Comparison of ENCODE assay signal across 18 cellular contexts in genomic region chr15:88981244-88982215, GRCh38.
DNase-seq lines count a peak whose midpoint lies in the region; ATAC-seq, FAIRE-seq and TF ChIP-seq lines count a peak whose summit lies in the region.
"Had no signal": no experiment of that assay in that cellular context is flagged by ENCODE, and none has a peak within 500 bp of the region (broad histone marks: within the 10 kb centered on the region; RNA-seq: fewer than 3 reads in every experiment).

No MANE protein-coding gene starts in this region.

- H3K27me3 ChIP-seq in gastrocnemius medialis (no peaks in the 10 kb centered on the region), transverse colon (no peaks in the 10 kb centered on the region)
- H3K27me3 ChIP-seq: suprapubic skin had no signal

- H3K36me3 ChIP-seq in gastrocnemius medialis (no peaks in the 10 kb centered on the region), transverse colon (no peaks in the 10 kb centered on the region)
- H3K36me3 ChIP-seq: suprapubic skin had no signal

- 75 to 76% methylated on average over 9 to 15 of the region's 15 CpGs for WGBS in transverse colon (ENCODE audit: low coverage in 1 of 2), 2 donors

- H3K4me3 ChIP-seq in gastrocnemius medialis (no peak overlapping the region), transverse colon (no peak overlapping the region)
- H3K4me3 ChIP-seq: mucosa of descending colon, skin epidermis, suprapubic skin had no signal

- no peak for TF ChIP-seq CTCF in gastrocnemius medialis (IDR thresholded peaks at IDR 0.05 in 4 of 5, conservative IDR thresholded peaks at IDR 0.05 in 1 of 5)
- TF ChIP-seq CTCF in transverse colon (IDR thresholded peaks at IDR 0.05), result no peak

- H3K4me1 ChIP-seq in gastrocnemius medialis (peaks cover 4 to 9% of the 10 kb centered on the region in 2 donors), transverse colon (no peaks in the 10 kb centered on the region)

- H3K9me3 ChIP-seq in gastrocnemius medialis (no peaks in the 10 kb centered on the region), transverse colon (no peaks in the 10 kb centered on the region)
- H3K9me3 ChIP-seq: mucosa of descending colon, suprapubic skin had no signal

- no peak for TF ChIP-seq POLR2A in gastrocnemius medialis (IDR thresholded peaks at IDR 0.05)
- TF ChIP-seq POLR2A in transverse colon (IDR thresholded peaks at IDR 0.05), result no peak

- ATAC-seq in gastrocnemius medialis (no peak), GM19324 (IDR thresholded peaks at IDR 0.05; ENCODE audit: low FRiP score, unreplicated experiment) (no peak)
- ATAC-seq: activated naive CD4-positive, alpha-beta T cell treated with anti-CD3 and anti-CD28 coated beads, Interleukin-2, amount 50 U/mL, for 72 hours had no signal

- intact Hi-C loops in gastrocnemius medialis (cut with DNase I; ENCODE audit: low total_unique reads) (no loop called here), transverse colon (cut with DNase I; ENCODE audit: low total_unique reads) (no loop called here)

- FAIRE-seq in RCC 7860 (lab: Jason Lieb, UNC), result no peak
- FAIRE-seq: bronchial epithelial cell had no signal

- peak; percentile 32 for DNase-seq in EL
- peak; percentile 38 for DNase-seq in RCC 7860 (ENCODE audit: low spot score)
- peak; percentile 60 for DNase-seq in fibroblast of peridontal ligament (ENCODE audit: extremely low read depth)
- DNase-seq in gastrocnemius medialis, result no peak
- DNase-seq in transverse colon, result no peak
- no peak for DNase-seq in SHP77 (lab: John Stamatoyannopoulos, UW)
- DNase-seq: activated CD4-positive, alpha-beta memory T cell treated with anti-CD3 and anti-CD28 coated beads, Interleukin-2, amount 10 ng/mL, durations not matched to agents 7 days and 5 days; activated T-cell treated with anti-CD3 and anti-CD28 coated beads, Interleukin-2, amount 50 U/mL, for 24 hours; DMS53; H7; hippocampal formation; mucosa of descending colon; NCI-H1105 treated with DMSO at 0.1 percent for 48 hours had no signal

- peak overlapping the region; percentile 54 to 69 (median 62) for H3K27ac ChIP-seq in gastrocnemius medialis
- no peak overlapping the region for H3K27ac ChIP-seq in transverse colon
- H3K27ac ChIP-seq: skin epidermis, suprapubic skin had no signal

- in situ Hi-C loops in gastrocnemius medialis (cut with MboI; ENCODE audit: low sequenced_read_pairs in 4 of 4), result no loop called here
- in situ Hi-C loops in transverse colon (cut with MboI; ENCODE audit: low pct_ligation_motif_present in 1 of 4, low pct_unique_long_range_greater_than_20kb in 1 of 4, low sequenced_read_pairs in 3 of 4), result no loop called here

- TF ChIP-seq EP300 in transverse colon (IDR thresholded peaks at IDR 0.05; ENCODE audit: low read depth), result no peak

Comparison
In these comparisons a context has a peak if more than half of its experiments do, and no peak if none do; other contexts are left out.
1. DNase-seq: peak in EL (single experiment), RCC 7860 (single experiment) and fibroblast of peridontal ligament (single experiment); none in gastrocnemius medialis (0 of 2), transverse colon (single experiment) and SHP77 (0 of 2).
2. H3K27ac ChIP-seq: peak in gastrocnemius medialis (4 of 4); none in transverse colon (0 of 4).